Comparison of ENCODE assay signal across 17 cellular contexts in the genomic region with DNA sequence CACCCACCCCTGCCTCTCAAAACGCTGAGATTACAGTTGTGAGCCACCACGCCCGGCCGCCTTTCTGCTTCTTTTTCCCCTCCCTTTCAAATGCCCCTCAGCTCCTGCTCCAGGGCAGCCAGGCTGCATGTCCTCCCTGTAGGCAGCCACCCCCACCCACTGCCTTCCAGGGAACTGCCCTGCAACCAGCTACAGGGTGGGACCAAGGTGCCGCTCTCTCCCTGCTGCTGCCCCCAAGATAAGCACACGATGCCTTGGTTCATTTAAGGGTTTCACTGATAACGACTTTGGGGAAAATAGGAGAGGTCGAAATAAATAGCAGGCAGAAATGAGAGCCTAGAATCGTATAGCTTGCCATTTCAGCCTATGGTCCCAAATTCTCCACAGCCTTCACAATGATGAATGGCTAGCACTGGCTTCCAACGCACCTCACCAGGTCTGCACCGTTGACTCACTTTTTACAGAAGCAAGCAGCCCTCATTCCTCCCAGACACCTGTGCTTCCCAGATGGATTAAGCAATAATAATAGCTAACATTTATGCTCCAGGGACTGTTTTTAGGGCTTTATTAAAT.
"Had no signal": no experiment of that assay in that cellular context is flagged by ENCODE, and none has a peak within 500 bp of the region (broad histone marks: within the 10 kb centered on the region; RNA-seq: fewer than 3 reads in every experiment).

No MANE protein-coding gene starts in this region.

- H3K27me3 ChIP-seq: body of pancreas, hepatocyte, tibial artery, uterus had no signal

- DNase-seq: activated CD8-positive, alpha-beta memory T cell treated with anti-CD3 and anti-CD28 coated beads, Interleukin-2, amount 50 U/mL, for 48 hours; activated naive CD4-positive, alpha-beta T cell treated with anti-CD3 and anti-CD28 coated beads, Interleukin-2, amount 10 ng/mL, durations not matched to agents 7 days and 5 days; amygdala; body of pancreas; caudate nucleus; mesendoderm; nucleus accumbens; posterior cingulate gyrus; tibial artery; uterus had no signal

- H3K9me3 Mint-ChIP-seq: activated naive CD4-positive, alpha-beta T cell treated with anti-CD3 and anti-CD28 coated beads, Interleukin-2, amount 10 ng/mL, durations not matched to agents 7 days and 5 days; activated T-helper 1 cell treated with anti-CD3 and anti-CD28 coated beads, Interleukin-12 subunit alpha, Interleukin-12 subunit beta, Interleukin-2, Interleukin-4 antibody, amounts not matched to agents 30 ng/mL and 10 ng/mL and 1 ng/mL, durations not matched to agents 14 hours and 24 hours and 36 hours; natural killer cell treated with Interleukin-12 subunit alpha and Interleukin-12 subunit beta and Interleukin-15 and Interleukin-18, amount 100 ng/mL, for 72 hours; stimulated activated memory B cell treated with anti-CD40 and anti-IgM and Interleukin-4, amounts not matched to agents 10 μg/mL and 1 μg/mL and 100 μg/mL, for 72 hours; T-helper 1 cell treated with Interleukin-12 subunit alpha and Interleukin-12 subunit beta and Interleukin-4 antibody, amounts not matched to agents 30 μg/mL and 1 μg/mL, for 36 hours had no signal

- H3K27me3 Mint-ChIP-seq: activated naive CD4-positive, alpha-beta T cell treated with anti-CD3 and anti-CD28 coated beads, Interleukin-2, amount 10 ng/mL, durations not matched to agents 7 days and 5 days; natural killer cell treated with Interleukin-12 subunit alpha and Interleukin-12 subunit beta and Interleukin-15 and Interleukin-18, amount 100 ng/mL, for 72 hours; stimulated activated memory B cell treated with anti-CD40 and anti-IgM and Interleukin-4, amounts not matched to agents 10 μg/mL and 1 μg/mL and 100 μg/mL, for 72 hours had no signal

- H3K4me3 Mint-ChIP-seq: activated naive CD4-positive, alpha-beta T cell treated with anti-CD3 and anti-CD28 coated beads, Interleukin-2, amount 10 ng/mL, durations not matched to agents 7 days and 5 days; activated T-helper 1 cell treated with anti-CD3 and anti-CD28 coated beads, Interleukin-12 subunit alpha, Interleukin-12 subunit beta, Interleukin-2, Interleukin-4 antibody, amounts not matched to agents 30 ng/mL and 10 ng/mL and 1 ng/mL, durations not matched to agents 14 hours and 24 hours and 36 hours; natural killer cell treated with Interleukin-12 subunit alpha and Interleukin-12 subunit beta and Interleukin-15 and Interleukin-18, amount 100 ng/mL, for 72 hours; stimulated activated memory B cell treated with anti-CD40 and anti-IgM and Interleukin-4, amounts not matched to agents 10 μg/mL and 1 μg/mL and 100 μg/mL, for 72 hours; T-helper 1 cell treated with Interleukin-12 subunit alpha and Interleukin-12 subunit beta and Interleukin-4 antibody, amounts not matched to agents 30 μg/mL and 1 μg/mL, for 36 hours had no signal

- H3K4me1 ChIP-seq: body of pancreas, tibial artery, uterus had no signal

- H3K4me3 ChIP-seq: body of pancreas, hepatocyte, tibial artery, uterus had no signal

- H3K27ac Mint-ChIP-seq: activated naive CD4-positive, alpha-beta T cell treated with anti-CD3 and anti-CD28 coated beads, Interleukin-2, amount 10 ng/mL, durations not matched to agents 7 days and 5 days; stimulated activated memory B cell treated with anti-CD40 and anti-IgM and Interleukin-4, amounts not matched to agents 10 μg/mL and 1 μg/mL and 100 μg/mL, for 72 hours; T-helper 1 cell treated with Interleukin-12 subunit alpha and Interleukin-12 subunit beta and Interleukin-4 antibody, amounts not matched to agents 30 μg/mL and 1 μg/mL, for 36 hours had no signal

- ATAC-seq: body of pancreas; esophagus mucosa; left lobe of liver; natural killer cell treated with Interleukin-12 subunit alpha and Interleukin-12 subunit beta and Interleukin-15 and Interleukin-18, amount 100 ng/mL, for 72 hours; stimulated activated memory B cell treated with anti-CD40 and anti-IgM and Interleukin-4, amounts not matched to agents 10 μg/mL and 1 μg/mL and 100 μg/mL, for 72 hours had no signal

- H3K36me3 ChIP-seq: uterus had no signal

- H3K9me3 ChIP-seq: body of pancreas, tibial artery, uterus had no signal

- H3K27ac ChIP-seq: body of pancreas, hepatocyte, tibial artery, uterus had no signal
